In the genomic region with DNA sequence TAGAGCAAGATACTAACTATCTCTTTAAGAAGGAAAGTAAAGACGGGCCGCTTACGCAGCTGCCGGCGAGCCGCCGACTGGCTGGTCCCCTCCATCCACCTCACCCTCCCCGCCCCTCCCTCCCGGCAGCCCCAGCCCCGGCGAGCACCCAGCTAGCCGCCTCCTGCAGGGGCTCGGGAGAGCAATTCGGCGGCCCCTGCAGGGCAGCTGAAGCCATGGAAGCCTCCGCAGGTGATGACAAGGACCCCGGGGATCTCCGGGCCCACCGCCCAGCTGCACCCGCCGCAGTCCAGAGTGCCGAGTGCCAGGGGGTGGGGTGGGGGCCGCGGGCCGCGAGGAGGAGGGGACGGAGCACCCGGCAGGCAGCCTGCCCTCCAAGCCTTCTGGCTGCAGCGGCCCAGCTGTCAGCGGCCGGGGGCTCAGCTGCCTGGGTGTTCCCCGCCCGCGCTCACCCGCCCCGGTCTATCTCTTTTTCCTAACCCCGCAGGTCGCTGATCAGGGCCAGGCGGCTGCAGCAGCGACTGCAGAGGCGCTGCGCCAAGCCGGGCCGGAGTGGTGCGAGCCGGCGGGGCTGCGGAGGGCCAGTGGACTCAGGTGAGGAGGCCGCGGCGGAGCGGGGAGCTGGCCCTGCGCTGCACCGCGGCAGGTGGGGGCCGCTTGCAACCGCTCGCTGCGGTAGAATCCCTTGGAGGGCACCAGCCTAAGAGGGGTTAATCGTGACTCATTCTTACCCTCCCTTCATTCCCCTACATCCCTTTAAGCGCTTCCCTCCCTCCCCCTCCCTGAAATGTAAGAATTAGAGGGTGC, we compare ENCODE assay signal across 1 cellular context.
TF ChIP-seq lines count a peak whose summit lies in the region.

A gene with protein sequence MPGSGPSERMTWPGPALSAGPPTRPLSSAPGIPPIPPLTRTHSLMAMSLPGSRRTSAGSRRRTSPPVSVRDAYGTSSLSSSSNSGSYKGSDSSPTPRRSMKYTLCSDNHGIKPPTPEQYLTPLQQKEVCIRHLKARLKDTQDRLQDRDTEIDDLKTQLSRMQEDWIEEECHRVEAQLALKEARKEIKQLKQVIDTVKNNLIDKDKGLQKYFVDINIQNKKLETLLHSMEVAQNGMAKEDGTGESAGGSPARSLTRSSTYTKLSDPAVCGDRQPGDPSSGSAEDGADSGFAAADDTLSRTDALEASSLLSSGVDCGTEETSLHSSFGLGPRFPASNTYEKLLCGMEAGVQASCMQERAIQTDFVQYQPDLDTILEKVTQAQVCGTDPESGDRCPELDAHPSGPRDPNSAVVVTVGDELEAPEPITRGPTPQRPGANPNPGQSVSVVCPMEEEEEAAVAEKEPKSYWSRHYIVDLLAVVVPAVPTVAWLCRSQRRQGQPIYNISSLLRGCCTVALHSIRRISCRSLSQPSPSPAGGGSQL (plus strand): TSS at position 128 of the 807 bp plus-strand sequence. CDS start 29,946 bp downstream, outside the sequence.

TF ChIP-seq in HEK293, 187 proteins besides CTCF, POLR2A, EP300 and RAD21 (continued from another document and continues in another):
- TF ChIP-seq, protein P1, sequence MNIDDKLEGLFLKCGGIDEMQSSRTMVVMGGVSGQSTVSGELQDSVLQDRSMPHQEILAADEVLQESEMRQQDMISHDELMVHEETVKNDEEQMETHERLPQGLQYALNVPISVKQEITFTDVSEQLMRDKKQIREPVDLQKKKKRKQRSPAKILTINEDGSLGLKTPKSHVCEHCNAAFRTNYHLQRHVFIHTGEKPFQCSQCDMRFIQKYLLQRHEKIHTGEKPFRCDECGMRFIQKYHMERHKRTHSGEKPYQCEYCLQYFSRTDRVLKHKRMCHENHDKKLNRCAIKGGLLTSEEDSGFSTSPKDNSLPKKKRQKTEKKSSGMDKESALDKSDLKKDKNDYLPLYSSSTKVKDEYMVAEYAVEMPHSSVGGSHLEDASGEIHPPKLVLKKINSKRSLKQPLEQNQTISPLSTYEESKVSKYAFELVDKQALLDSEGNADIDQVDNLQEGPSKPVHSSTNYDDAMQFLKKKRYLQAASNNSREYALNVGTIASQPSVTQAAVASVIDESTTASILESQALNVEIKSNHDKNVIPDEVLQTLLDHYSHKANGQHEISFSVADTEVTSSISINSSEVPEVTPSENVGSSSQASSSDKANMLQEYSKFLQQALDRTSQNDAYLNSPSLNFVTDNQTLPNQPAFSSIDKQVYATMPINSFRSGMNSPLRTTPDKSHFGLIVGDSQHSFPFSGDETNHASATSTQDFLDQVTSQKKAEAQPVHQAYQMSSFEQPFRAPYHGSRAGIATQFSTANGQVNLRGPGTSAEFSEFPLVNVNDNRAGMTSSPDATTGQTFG (tag by site-specific recombination; IDR thresholded peaks at IDR 0.05; ENCODE audit: borderline replicate concordance), result no peak
- TF ChIP-seq SP2 (tag by site-specific recombination; IDR thresholded peaks at IDR 0.05) (peak; percentile 18; the same call in 1 of the 2 replicates), SP7 (tag by site-specific recombination; IDR thresholded peaks at IDR 0.05) (peak; percentile 64; the same call in 1 of the 2 replicates), ZBTB1 (tag by site-specific recombination; IDR thresholded peaks at IDR 0.05) (no peak), ZNF16 (tag by site-specific recombination; IDR thresholded peaks at IDR 0.05; ENCODE audit: low read depth) (no peak), PRDM10 (tag by site-specific recombination; IDR thresholded peaks at IDR 0.05) (peak; percentile 68; the same call in 1 of the 2 replicates), GLIS2 (tag by site-specific recombination; IDR thresholded peaks at IDR 0.05) (peak; percentile 81), ZNF426 (tag by site-specific recombination; IDR thresholded peaks at IDR 0.05) (no peak), ZNF341 (tag by site-specific recombination; IDR thresholded peaks at IDR 0.05; ENCODE audit: low read depth) (peak; percentile 78), ZNF335 (tag by site-specific recombination; conservative IDR thresholded peaks at IDR 0.05) (peak; percentile 63; the same call in 1 of the 2 replicates), ZBTB17 (tag by site-specific recombination; IDR thresholded peaks at IDR 0.05) (peak; percentile 53), KLF17 (tag by site-specific recombination; IDR thresholded peaks at IDR 0.05) (peak; percentile 75; the same call in 1 of the 2 replicates), ZNF214 (tag by site-specific recombination; IDR thresholded peaks at IDR 0.05; ENCODE audit: borderline replicate concordance) (no peak), ZNF707 (tag by site-specific recombination; IDR thresholded peaks at IDR 0.05) (no peak), WT1 (tag by site-specific recombination; IDR thresholded peaks at IDR 0.05) (peak; percentile 87), ZIC2 (tag by site-specific recombination; IDR thresholded peaks at IDR 0.05) (peak; percentile 78), ZNF398 (tag by site-specific recombination; IDR thresholded peaks at IDR 0.05) (peak; percentile 96), GLIS1 (tag by site-specific recombination; IDR thresholded peaks at IDR 0.05) (peak; percentile 57), EGR2 (tag by site-specific recombination; IDR thresholded peaks at IDR 0.05; ENCODE audit: low read depth) (peak; percentile 24; the same call in 1 of the 2 replicates), ZNF629 (tag by site-specific recombination; IDR thresholded peaks at IDR 0.05) (peak; percentile 51; the same call in 1 of the 2 replicates), ZEB2 (tag by site-specific recombination; IDR thresholded peaks at IDR 0.05) (peak; percentile 41), ZNF76 (tag by site-specific recombination; IDR thresholded peaks at IDR 0.05; ENCODE audit: borderline replicate concordance, low read depth) (peak; percentile 66; the same call in 1 of the 2 replicates)
- TF ChIP-seq, protein P2, sequence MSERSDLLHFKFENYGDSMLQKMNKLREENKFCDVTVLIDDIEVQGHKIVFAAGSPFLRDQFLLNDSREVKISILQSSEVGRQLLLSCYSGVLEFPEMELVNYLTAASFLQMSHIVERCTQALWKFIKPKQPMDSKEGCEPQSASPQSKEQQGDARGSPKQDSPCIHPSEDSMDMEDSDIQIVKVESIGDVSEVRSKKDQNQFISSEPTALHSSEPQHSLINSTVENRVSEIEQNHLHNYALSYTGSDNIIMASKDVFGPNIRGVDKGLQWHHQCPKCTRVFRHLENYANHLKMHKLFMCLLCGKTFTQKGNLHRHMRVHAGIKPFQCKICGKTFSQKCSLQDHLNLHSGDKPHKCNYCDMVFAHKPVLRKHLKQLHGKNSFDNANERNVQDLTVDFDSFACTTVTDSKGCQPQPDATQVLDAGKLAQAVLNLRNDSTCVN (tag by site-specific recombination; optimal IDR thresholded peaks at IDR 0.05), result peak; percentile 54
- TF ChIP-seq, protein P3, sequence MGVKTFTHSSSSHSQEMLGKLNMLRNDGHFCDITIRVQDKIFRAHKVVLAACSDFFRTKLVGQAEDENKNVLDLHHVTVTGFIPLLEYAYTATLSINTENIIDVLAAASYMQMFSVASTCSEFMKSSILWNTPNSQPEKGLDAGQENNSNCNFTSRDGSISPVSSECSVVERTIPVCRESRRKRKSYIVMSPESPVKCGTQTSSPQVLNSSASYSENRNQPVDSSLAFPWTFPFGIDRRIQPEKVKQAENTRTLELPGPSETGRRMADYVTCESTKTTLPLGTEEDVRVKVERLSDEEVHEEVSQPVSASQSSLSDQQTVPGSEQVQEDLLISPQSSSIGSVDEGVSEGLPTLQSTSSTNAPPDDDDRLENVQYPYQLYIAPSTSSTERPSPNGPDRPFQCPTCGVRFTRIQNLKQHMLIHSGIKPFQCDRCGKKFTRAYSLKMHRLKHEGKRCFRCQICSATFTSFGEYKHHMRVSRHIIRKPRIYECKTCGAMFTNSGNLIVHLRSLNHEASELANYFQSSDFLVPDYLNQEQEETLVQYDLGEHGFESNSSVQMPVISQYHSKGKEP (tag by site-specific recombination; IDR thresholded peaks at IDR 0.05), result 0 out of 2 replicates have a peak, but pooled peaks have one; percentile 29
- TF ChIP-seq, protein P4, sequence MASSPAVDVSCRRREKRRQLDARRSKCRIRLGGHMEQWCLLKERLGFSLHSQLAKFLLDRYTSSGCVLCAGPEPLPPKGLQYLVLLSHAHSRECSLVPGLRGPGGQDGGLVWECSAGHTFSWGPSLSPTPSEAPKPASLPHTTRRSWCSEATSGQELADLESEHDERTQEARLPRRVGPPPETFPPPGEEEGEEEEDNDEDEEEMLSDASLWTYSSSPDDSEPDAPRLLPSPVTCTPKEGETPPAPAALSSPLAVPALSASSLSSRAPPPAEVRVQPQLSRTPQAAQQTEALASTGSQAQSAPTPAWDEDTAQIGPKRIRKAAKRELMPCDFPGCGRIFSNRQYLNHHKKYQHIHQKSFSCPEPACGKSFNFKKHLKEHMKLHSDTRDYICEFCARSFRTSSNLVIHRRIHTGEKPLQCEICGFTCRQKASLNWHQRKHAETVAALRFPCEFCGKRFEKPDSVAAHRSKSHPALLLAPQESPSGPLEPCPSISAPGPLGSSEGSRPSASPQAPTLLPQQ (tag by site-specific recombination; IDR thresholded peaks at IDR 0.05), result peak; percentile 58; the same call in 1 of the 2 replicates
- TF ChIP-seq, protein P5, sequence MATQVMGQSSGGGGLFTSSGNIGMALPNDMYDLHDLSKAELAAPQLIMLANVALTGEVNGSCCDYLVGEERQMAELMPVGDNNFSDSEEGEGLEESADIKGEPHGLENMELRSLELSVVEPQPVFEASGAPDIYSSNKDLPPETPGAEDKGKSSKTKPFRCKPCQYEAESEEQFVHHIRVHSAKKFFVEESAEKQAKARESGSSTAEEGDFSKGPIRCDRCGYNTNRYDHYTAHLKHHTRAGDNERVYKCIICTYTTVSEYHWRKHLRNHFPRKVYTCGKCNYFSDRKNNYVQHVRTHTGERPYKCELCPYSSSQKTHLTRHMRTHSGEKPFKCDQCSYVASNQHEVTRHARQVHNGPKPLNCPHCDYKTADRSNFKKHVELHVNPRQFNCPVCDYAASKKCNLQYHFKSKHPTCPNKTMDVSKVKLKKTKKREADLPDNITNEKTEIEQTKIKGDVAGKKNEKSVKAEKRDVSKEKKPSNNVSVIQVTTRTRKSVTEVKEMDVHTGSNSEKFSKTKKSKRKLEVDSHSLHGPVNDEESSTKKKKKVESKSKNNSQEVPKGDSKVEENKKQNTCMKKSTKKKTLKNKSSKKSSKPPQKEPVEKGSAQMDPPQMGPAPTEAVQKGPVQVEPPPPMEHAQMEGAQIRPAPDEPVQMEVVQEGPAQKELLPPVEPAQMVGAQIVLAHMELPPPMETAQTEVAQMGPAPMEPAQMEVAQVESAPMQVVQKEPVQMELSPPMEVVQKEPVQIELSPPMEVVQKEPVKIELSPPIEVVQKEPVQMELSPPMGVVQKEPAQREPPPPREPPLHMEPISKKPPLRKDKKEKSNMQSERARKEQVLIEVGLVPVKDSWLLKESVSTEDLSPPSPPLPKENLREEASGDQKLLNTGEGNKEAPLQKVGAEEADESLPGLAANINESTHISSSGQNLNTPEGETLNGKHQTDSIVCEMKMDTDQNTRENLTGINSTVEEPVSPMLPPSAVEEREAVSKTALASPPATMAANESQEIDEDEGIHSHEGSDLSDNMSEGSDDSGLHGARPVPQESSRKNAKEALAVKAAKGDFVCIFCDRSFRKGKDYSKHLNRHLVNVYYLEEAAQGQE (tag by site-specific recombination; IDR thresholded peaks at IDR 0.05), result 0 out of 2 replicates have a peak, but pooled peaks have one; percentile 24
- TF ChIP-seq, protein P6, sequence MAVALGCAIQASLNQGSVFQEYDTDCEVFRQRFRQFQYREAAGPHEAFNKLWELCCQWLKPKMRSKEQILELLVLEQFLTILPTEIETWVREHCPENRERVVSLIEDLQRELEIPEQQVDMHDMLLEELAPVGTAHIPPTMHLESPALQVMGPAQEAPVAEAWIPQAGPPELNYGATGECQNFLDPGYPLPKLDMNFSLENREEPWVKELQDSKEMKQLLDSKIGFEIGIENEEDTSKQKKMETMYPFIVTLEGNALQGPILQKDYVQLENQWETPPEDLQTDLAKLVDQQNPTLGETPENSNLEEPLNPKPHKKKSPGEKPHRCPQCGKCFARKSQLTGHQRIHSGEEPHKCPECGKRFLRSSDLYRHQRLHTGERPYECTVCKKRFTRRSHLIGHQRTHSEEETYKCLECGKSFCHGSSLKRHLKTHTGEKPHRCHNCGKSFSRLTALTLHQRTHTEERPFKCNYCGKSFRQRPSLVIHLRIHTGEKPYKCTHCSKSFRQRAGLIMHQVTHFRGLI (tag by site-specific recombination; IDR thresholded peaks at IDR 0.05), result 0 out of 2 replicates have a peak, but pooled peaks have one; percentile 25
